8 cellular contexts compared by ENCODE assay signal in the genomic region with DNA sequence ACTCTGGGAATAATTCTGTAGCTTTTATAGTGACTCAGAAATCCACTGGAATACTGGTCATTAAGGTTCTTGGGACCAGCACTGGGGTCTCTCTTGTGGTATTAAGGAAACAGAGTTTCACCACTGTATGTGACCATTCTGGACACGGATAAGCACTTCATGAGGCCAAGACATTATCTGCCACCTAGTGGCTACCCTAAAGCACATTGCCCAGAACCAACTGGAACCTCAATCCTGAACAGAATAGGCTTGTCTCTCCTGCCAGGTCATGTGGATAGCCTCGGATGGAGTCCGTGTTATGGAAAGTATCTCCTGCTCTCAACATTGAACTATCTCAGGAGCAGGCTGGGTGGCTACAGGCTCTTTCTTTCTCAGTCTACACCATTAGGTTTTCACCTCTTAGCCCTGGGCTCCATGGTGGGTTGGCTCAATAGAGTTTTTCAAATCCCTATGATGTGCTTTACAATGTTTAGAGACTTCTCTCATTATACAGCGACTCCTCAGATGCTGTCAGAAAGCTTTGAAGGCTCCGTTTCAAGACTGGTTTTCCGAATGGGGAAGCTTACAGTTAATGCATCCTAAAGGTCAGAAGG.
DNase-seq lines count a peak whose midpoint lies in the region; ATAC-seq and TF ChIP-seq lines count a peak whose summit lies in the region.

No MANE protein-coding gene starts in this region.

- intact Hi-C loops in sigmoid colon (cut with DNase I), result no loop called here

- 57 to 69% methylated on average over 6 of the region's 6 CpGs for WGBS in sigmoid colon, 2 donors

- H3K27me3 ChIP-seq in cardiac muscle cell, result no peaks in the 10 kb centered on the region
- peaks cover 0 to 2% (median 0%) of the 10 kb centered on the region in 3 donors for H3K27me3 ChIP-seq in sigmoid colon

- TF ChIP-seq CTCF in GM13976 (IDR thresholded peaks at IDR 0.05; ENCODE audit: borderline replicate concordance, control extremely low read depth, extremely low read depth, insufficient read depth, missing control alignments) (peak; percentile 5), cardiac muscle cell (IDR thresholded peaks at IDR 0.05; ENCODE audit: low read depth, low read length) (peak; percentile 21), sigmoid colon (IDR thresholded peaks at IDR 0.05) (peak in 1 of 4 experiments; percentile 6)

- no peaks in the 10 kb centered on the region for H3K36me3 ChIP-seq in cardiac muscle cell
- H3K36me3 ChIP-seq in sigmoid colon, result no peaks in the 10 kb centered on the region

- H3K9me3 ChIP-seq in cardiac muscle cell (ENCODE audit: low read depth), result no peaks in the 10 kb centered on the region
- H3K9me3 ChIP-seq in sigmoid colon, result no peaks in the 10 kb centered on the region

- no peak for TF ChIP-seq POLR2A in sigmoid colon (IDR thresholded peaks at IDR 0.05)

- in situ Hi-C loops in GM13976 (cut with MboI; ENCODE audit: low sequenced_read_pairs, unreplicated experiment), result loop anchor here (10.0 kb wide), 1 partner anchor 131 kb away; no protein-coding TSS in a partner anchor

- H3K27ac ChIP-seq in cardiac muscle cell, result no peak overlapping the region
- H3K27ac ChIP-seq in sigmoid colon, result no peak overlapping the region

- peak; percentile 4 for DNase-seq in A172 (ENCODE audit: low spot score)
- no peak for DNase-seq in GM13976 (ENCODE audit: low spot score)
- peak; percentile 17 for DNase-seq in RKO (ENCODE audit: low spot score)
- peak; percentile 2 to 34 for DNase-seq in cardiac muscle cell (ENCODE audit: low read depth in 1 of 2, low spot score in 1 of 2)
- DNase-seq in superior temporal gyrus (ENCODE audit: extremely low spot score), result peak; percentile 80
- no peak for DNase-seq in sigmoid colon

- no peak for TF ChIP-seq EP300 in sigmoid colon (IDR thresholded peaks at IDR 0.05)

- H3K4me3 ChIP-seq in cardiac muscle cell (no peak overlapping the region), sigmoid colon (no peak overlapping the region)

- ATAC-seq in HG02981 (IDR thresholded peaks at IDR 0.05; ENCODE audit: unreplicated experiment) (no peak), GM19023 (IDR thresholded peaks at IDR 0.05; ENCODE audit: unreplicated experiment) (no peak)

- no peaks in the 10 kb centered on the region for H3K4me1 ChIP-seq in cardiac muscle cell (ENCODE audit: low read depth)
- no peaks in the 10 kb centered on the region for H3K4me1 ChIP-seq in sigmoid colon

Comparison
In these comparisons a context has a peak if more than half of its experiments do, and no peak if none do; other contexts are left out.
1. DNase-seq: peak in A172 (single experiment), RKO (single experiment), cardiac muscle cell (2 of 2) and superior temporal gyrus (single experiment); none in GM13976 (single experiment) and sigmoid colon (single experiment).